17 cellular contexts compared by ENCODE assay signal in genomic region chr20:50613438-50614169, GRCh38.
DNase-seq lines count a peak whose midpoint lies in the region; ATAC-seq, FAIRE-seq and TF ChIP-seq lines count a peak whose summit lies in the region.
"Had no signal": no experiment of that assay in that cellular context is flagged by ENCODE, and none has a peak within 500 bp of the region (broad histone marks: within the 10 kb centered on the region; RNA-seq: fewer than 3 reads in every experiment).

No MANE protein-coding gene starts in this region.

- no peaks in the 10 kb centered on the region for H3K79me2 ChIP-seq in astrocyte (ENCODE audit: insufficient read depth, low read length)
- H3K79me2 ChIP-seq in H1 (ENCODE audit: control insufficient read depth in 1 of 2, insufficient read depth in 2 of 2, low read length in 2 of 2) = no peaks in the 10 kb centered on the region
- no peaks in the 10 kb centered on the region for H3K79me2 ChIP-seq in mesendoderm (ENCODE audit: control insufficient read depth, insufficient read depth, low read length)

- H2BK5ac ChIP-seq in H1 (ENCODE audit: low read depth, low read length) = no peak overlapping the region
- H2BK5ac ChIP-seq in mesendoderm (ENCODE audit: low read length) = no peak overlapping the region

- no peaks in the 10 kb centered on the region for H3K36me3 Mint-ChIP-seq in astrocyte (ENCODE audit: low read depth, unreplicated experiment)
- H3K36me3 Mint-ChIP-seq: CD14-positive monocyte; CD8-positive, alpha-beta memory T cell had no signal

- ATAC-seq in Right ventricle myocardium inferior (no peak), pancreas (peak; percentile 41 to 80 (median 63))

- H3K56ac ChIP-seq in H1 (replicated peaks; ENCODE audit: insufficient read length, low read depth, low read length) (no peak overlapping the region), mesendoderm (ENCODE audit: low read length) (no peak overlapping the region)

- H3K27me3 ChIP-seq in right atrium auricular region (no peaks in the 10 kb centered on the region), astrocyte (ENCODE audit: insufficient read depth, low read length) (peaks cover 3% of the 10 kb centered on the region), H1 (replicated peaks in 1 of 4; ENCODE audit: control insufficient read depth in 3 of 4, extremely low read depth in 1 of 4, insufficient read depth in 3 of 4, low read length in 3 of 4) (no peaks in the 10 kb centered on the region), pancreas (no peaks in the 10 kb centered on the region), mesendoderm (ENCODE audit: insufficient read depth, low read length, poor library complexity) (no peaks in the 10 kb centered on the region)

- POLR2A ChIA-PET in H1 (lab: Charles Lee; ENCODE audit: partially characterized antibody) = no interaction called here

- no peak overlapping the region for H3K27ac ChIP-seq in right atrium auricular region
- H3K27ac ChIP-seq in astrocyte (ENCODE audit: low read depth, low read length) = no peak overlapping the region
- no peak overlapping the region for H3K27ac ChIP-seq in H1 (ENCODE audit: low read depth, low read length)
- no peak overlapping the region for H3K27ac ChIP-seq in pancreas
- H3K27ac ChIP-seq in mesendoderm (ENCODE audit: low read depth, low read length) = no peak overlapping the region
- H3K27ac ChIP-seq: 22Rv1 had no signal

- H3K36me3 ChIP-seq in right atrium auricular region (no peaks in the 10 kb centered on the region), astrocyte (ENCODE audit: insufficient read depth, low read length) (no peaks in the 10 kb centered on the region), H1 (ENCODE audit: control insufficient read depth in 2 of 4, insufficient read depth in 4 of 4, low read length in 3 of 4) (no peaks in the 10 kb centered on the region), pancreas (no peaks in the 10 kb centered on the region), mesendoderm (ENCODE audit: control insufficient read depth, insufficient read depth, low read length) (no peaks in the 10 kb centered on the region)
- H3K36me3 ChIP-seq: HAP-1 had no signal

- H2AK5ac ChIP-seq in H1 (ENCODE audit: low read depth, low read length) (no peak overlapping the region), mesendoderm (ENCODE audit: low read length) (no peak overlapping the region)

- H3K27me3 Mint-ChIP-seq in astrocyte (ENCODE audit: low read depth, unreplicated experiment) = peaks cover 8% of the 10 kb centered on the region

- H3K4me3 ChIP-seq in right atrium auricular region (no peak overlapping the region), astrocyte (ENCODE audit: insufficient read depth, low read depth, low read length) (no peak overlapping the region), H1 (ENCODE audit: extremely low read depth in 1 of 4, insufficient read depth in 2 of 4, low read depth in 3 of 4, low read length in 4 of 4) (no peak overlapping the region), pancreas (no peak overlapping the region), mesendoderm (ENCODE audit: low read length) (no peak overlapping the region)
- H3K4me3 ChIP-seq: HAP-1 had no signal

- TF ChIP-seq RAD21 in H1 (IDR thresholded peaks at IDR 0.05 in 1 of 2, conservative IDR thresholded peaks at IDR 0.05 in 1 of 2; ENCODE audit: low read depth in 2 of 2, low read length in 2 of 2) = no peak

- peak overlapping the region; percentile 50 for H3K27ac Mint-ChIP-seq in astrocyte (ENCODE audit: unreplicated experiment)
- H3K27ac Mint-ChIP-seq: CD14-positive monocyte; CD8-positive, alpha-beta memory T cell had no signal

- no peaks in the 10 kb centered on the region for H3K4me1 Mint-ChIP-seq in astrocyte (ENCODE audit: low read depth, unreplicated experiment)
- H3K4me1 Mint-ChIP-seq: CD14-positive monocyte; CD8-positive, alpha-beta memory T cell had no signal

- WGBS in H1 (ENCODE audit: extremely low coverage in 1 of 2, insufficient coverage in 1 of 2, insufficient read length in 1 of 2, insufficient replicate concordance in 2 of 2, low coverage in 1 of 2, low lambda C conversion rate in 2 of 2, missing lambda C conversion rate in 1 of 2), 2 experiments = 90% methylated on average over 15 of the region's 15 CpGs; no CpG with 5 or more reads in 1 of the 2 experiments
- WGBS in pancreas, 2 donors = 70 to 71% methylated on average over 15 of the region's 15 CpGs
- no CpG with 5 or more reads among the region's 15 CpGs for WGBS in mesendoderm (ENCODE audit: extremely low coverage, insufficient coverage, low lambda C conversion rate)

- no peak overlapping the region for H2BK15ac ChIP-seq in H1 (ENCODE audit: low read length)
- no peak overlapping the region for H2BK15ac ChIP-seq in mesendoderm (replicated peaks; ENCODE audit: low read depth)

- H3K9me3 Mint-ChIP-seq in astrocyte (ENCODE audit: unreplicated experiment) = no peaks in the 10 kb centered on the region
- H3K9me3 Mint-ChIP-seq: CD14-positive monocyte; CD8-positive, alpha-beta memory T cell had no signal

- H3K9me3 ChIP-seq in right atrium auricular region (no peaks in the 10 kb centered on the region), astrocyte (ENCODE audit: insufficient read depth, low read depth, low read length) (no peaks in the 10 kb centered on the region), H1 (ENCODE audit: insufficient read depth in 2 of 2, low read depth in 1 of 2, low read length in 1 of 2) (no peaks in the 10 kb centered on the region), pancreas (no peaks in the 10 kb centered on the region)
- H3K9me3 ChIP-seq: Caco-2, HAP-1 had no signal

- H3K79me1 ChIP-seq in H1 (ENCODE audit: low read depth, low read length) (no peaks in the 10 kb centered on the region), mesendoderm (ENCODE audit: low read length) (no peaks in the 10 kb centered on the region)

- no peak overlapping the region for H3K18ac ChIP-seq in H1 (ENCODE audit: extremely low read depth, low read length)
- H3K18ac ChIP-seq in mesendoderm (ENCODE audit: low read length) = no peak overlapping the region

- DNase-seq in Right ventricle myocardium inferior (ENCODE audit: missing footprints) (peak; percentile 63), right atrium auricular region (ENCODE audit: low spot score) (no peak), astrocyte (ENCODE audit: low read depth) (no peak), H1 (ENCODE audit: low read depth in 1 of 2, low spot score in 2 of 2) (no peak), pancreas (peak in 1 of 6 donors; percentile 42), NCI-H2171 (lab: John Stamatoyannopoulos, UW) (no peak), RKO (ENCODE audit: low spot score) (no peak), mesendoderm (no peak)
- DNase-seq: Caco-2; CD8-positive, alpha-beta memory T cell; DND-41; GF-D8; GOT3 had no signal

- no peak overlapping the region for H3K23ac ChIP-seq in H1 (ENCODE audit: insufficient read length)
- H3K23ac ChIP-seq in mesendoderm (ENCODE audit: low read length) = no peak overlapping the region

- no peak overlapping the region for H3K4me2 ChIP-seq in astrocyte (ENCODE audit: low read length)
- no peak overlapping the region for H3K4me2 ChIP-seq in H1 (ENCODE audit: insufficient read depth in 1 of 2, low read depth in 2 of 2, low read length in 2 of 2)
- H3K4me2 ChIP-seq in mesendoderm (ENCODE audit: low read length) = no peak overlapping the region

- H3K4me3 Mint-ChIP-seq in astrocyte (ENCODE audit: unreplicated experiment) = no peak overlapping the region
- H3K4me3 Mint-ChIP-seq: CD14-positive monocyte; CD8-positive, alpha-beta memory T cell had no signal

- no peak for TF ChIP-seq CTCF in right atrium auricular region (IDR thresholded peaks at IDR 0.05)
- TF ChIP-seq CTCF in astrocyte (IDR thresholded peaks at IDR 0.05; ENCODE audit: insufficient read depth, low read depth, low read length) = no peak
- TF ChIP-seq CTCF in H1 (IDR thresholded peaks at IDR 0.05; ENCODE audit: control extremely low read depth in 1 of 3, insufficient read depth in 1 of 3, low read depth in 1 of 3, low read length in 3 of 3) = no peak
- no peak for TF ChIP-seq CTCF in pancreas (IDR thresholded peaks at IDR 0.05)

- intact Hi-C loops in Right ventricle myocardium inferior (cut with DNase I) (no loop called here), pancreas (cut with DNase I) (no loop called here)

- H2AFZ ChIP-seq in astrocyte (ENCODE audit: low read depth, low read length) (no peak overlapping the region), H1 (ENCODE audit: low read length) (no peak overlapping the region)

- H4K20me1 ChIP-seq in astrocyte (ENCODE audit: insufficient read depth, low read length) (no peaks in the 10 kb centered on the region), H1 (replicated peaks in 1 of 2; ENCODE audit: control insufficient read depth in 1 of 2, insufficient read depth in 2 of 2, low read length in 2 of 2) (no peaks in the 10 kb centered on the region)

- no peak overlapping the region for H4K5ac ChIP-seq in H1 (ENCODE audit: insufficient read length, low read depth, low read length)
- no peak overlapping the region for H4K5ac ChIP-seq in mesendoderm (ENCODE audit: low read length)

- H3K4me1 ChIP-seq in right atrium auricular region = no peaks in the 10 kb centered on the region
- H3K4me1 ChIP-seq in astrocyte (ENCODE audit: insufficient read depth, low read length) = no peaks in the 10 kb centered on the region
- H3K4me1 ChIP-seq in H1 (replicated peaks in 1 of 4; ENCODE audit: control insufficient read depth in 3 of 4, insufficient read depth in 4 of 4, low read length in 3 of 4) = peaks cover 0 to 8% (median 2%) of the 10 kb centered on the region in 4 experiments; a peak in 3 of 7 replicates
- H3K4me1 ChIP-seq in pancreas = no peaks in the 10 kb centered on the region
- no peaks in the 10 kb centered on the region for H3K4me1 ChIP-seq in mesendoderm (ENCODE audit: control insufficient read depth, low read depth, low read length)
- H3K4me1 ChIP-seq: Caco-2, HAP-1 had no signal

- no peak overlapping the region for H2BK12ac ChIP-seq in H1 (ENCODE audit: low read depth, low read length)

- H4K91ac ChIP-seq in H1 (replicated peaks; ENCODE audit: insufficient read length, low read length) = no peak overlapping the region

- no peak for FAIRE-seq in astrocyte (lab: Jason Lieb, UNC)
- no peak for FAIRE-seq in H1 (lab: Jason Lieb, UNC)
- no peak for FAIRE-seq in pancreas (lab: Jason Lieb, UNC)
- FAIRE-seq: GM19239 had no signal

- H3K9ac ChIP-seq in astrocyte (ENCODE audit: low read length) (no peak overlapping the region), H1 (replicated peaks in 1 of 4; ENCODE audit: extremely low read depth in 1 of 4, low read depth in 3 of 4, low read length in 3 of 4) (no peak overlapping the region), mesendoderm (ENCODE audit: low read length) (no peak overlapping the region)

- CTCF ChIA-PET in H1 (lab: Charles Lee; ENCODE audit: partially characterized antibody) = interaction anchor here (0.6 to 2.4 kb wide), 8 partner anchors 13 to 713 kb away, joined by 3 to 9 read pairs (median 3); partner anchors contain the start of gene BCAS4

- TF ChIP-seq EP300 in H1 (IDR thresholded peaks at IDR 0.05; ENCODE audit: borderline replicate concordance in 1 of 2, low read depth in 2 of 2, low read length in 2 of 2) = no peak

- H3K23me2 ChIP-seq in H1 (ENCODE audit: low read depth, low read length) = no peaks in the 10 kb centered on the region

- H4K8ac ChIP-seq in H1 (ENCODE audit: extremely low read depth, insufficient read depth, low read length) (peak overlapping the region; percentile 59; the same call in 1 of the 2 replicates), mesendoderm (ENCODE audit: low read depth, low read length) (no peak overlapping the region)

- H3K14ac ChIP-seq in H1 (ENCODE audit: insufficient read length) = no peak overlapping the region

- H2BK120ac ChIP-seq in H1 (replicated peaks; ENCODE audit: low read depth, low read length) (no peak overlapping the region), mesendoderm (ENCODE audit: low read depth, low read length) (no peak overlapping the region)

- no peak overlapping the region for H3K4ac ChIP-seq in H1 (replicated peaks; ENCODE audit: insufficient read length, low read depth, low read length)
- no peak overlapping the region for H3K4ac ChIP-seq in mesendoderm (ENCODE audit: low read depth, low read length)

- H2BK20ac ChIP-seq in H1 (ENCODE audit: low read length) = no peak overlapping the region

- no peak for TF ChIP-seq POLR2A in H1 (IDR thresholded peaks at IDR 0.05; ENCODE audit: control extremely low read depth in 1 of 2, low read depth in 2 of 2, low read length in 2 of 2)
